Comparison of ENCODE assay signal across 22 cellular contexts in genomic region chr4:53659112-53659511, GRCh38.
"Had no signal": no experiment of that assay in that cellular context is flagged by ENCODE, and none has a peak within 500 bp of the region (broad histone marks: within the 10 kb centered on the region; RNA-seq: fewer than 3 reads in every experiment).

No MANE protein-coding gene starts in this region.

- DNase-seq: islet precursor cell; left ventricle myocardium inferior; mesendoderm; mucosa of descending colon; naive thymus-derived CD4-positive, alpha-beta T cell; ovary; right lobe of liver; stimulated activated CD4-positive, alpha-beta T cell treated with anti-CD3 and anti-CD28 coated beads, Interleukin-12 subunit alpha, Interleukin-12 subunit beta, amount 100 ng/mL, for 4 hours; stimulated activated CD4-positive, alpha-beta T cell treated with anti-CD3 and anti-CD28 coated beads, Interleukin-15, amount 100 ng/mL, for 24 hours; stimulated activated CD4-positive, alpha-beta T cell treated with anti-CD3 and anti-CD28 coated beads, Interleukin-2, amount 100 ng/mL, for 24 hours; stimulated activated CD4-positive, alpha-beta T cell treated with anti-CD3 and anti-CD28 coated beads, Interleukin-4, amount 100 ng/mL, for 1 hour; stimulated activated naive B cell treated with anti-CD40 and anti-IgM and Interleukin-4, amounts not matched to agents 10 μg/mL and 1 μg/mL and 100 μg/mL, for 72 hours; stimulated activated naive CD8-positive, alpha-beta T cell treated with anti-CD3 and anti-CD28 coated beads, Interleukin-15, Interleukin-2, amounts not matched to agents 100 U/mL and 50 U/mL, for 24 hours; stomach; testis; thyroid gland; transverse colon; upper lobe of left lung had no signal

- H3K27ac ChIP-seq: hepatocyte, left ventricle myocardium inferior, ovary, right atrium auricular region, right lobe of liver, testis, thyroid gland, transverse colon, upper lobe of left lung had no signal

- ATAC-seq: mucosa of descending colon; naive thymus-derived CD4-positive, alpha-beta T cell; natural killer cell treated with Interleukin-12 subunit alpha and Interleukin-12 subunit beta and Interleukin-15 and Interleukin-18, amount 100 ng/mL, for 72 hours; right lobe of liver; stimulated activated naive B cell treated with anti-CD40 and anti-IgM and Interleukin-4, amounts not matched to agents 10 μg/mL and 1 μg/mL and 100 μg/mL, for 72 hours; stimulated activated naive CD8-positive, alpha-beta T cell treated with anti-CD3 and anti-CD28 coated beads, Interleukin-15, Interleukin-2, amounts not matched to agents 100 U/mL and 50 U/mL, for 24 hours had no signal

- H3K36me3 ChIP-seq: left ventricle myocardium inferior, ovary, right atrium auricular region, right lobe of liver, stomach, thyroid gland, transverse colon, upper lobe of left lung had no signal

- H3K9me3 ChIP-seq: mucosa of descending colon, ovary, right atrium auricular region, right lobe of liver, stomach, testis, thyroid gland, transverse colon, upper lobe of left lung had no signal

- H3K4me1 ChIP-seq: testis, upper lobe of left lung had no signal

- H3K4me3 ChIP-seq: hepatocyte, left ventricle myocardium inferior, lung, mucosa of descending colon, ovary, right atrium auricular region, right lobe of liver, stomach, testis, thyroid gland, transverse colon, upper lobe of left lung had no signal

- H3K27me3 ChIP-seq: hepatocyte, ovary, right atrium auricular region, right lobe of liver, stomach, testis, thyroid gland, transverse colon, upper lobe of left lung had no signal
